ENCODE assay signal across 9 cellular contexts in genomic region chr5:125277494-125278154, GRCh38.
DNase-seq lines count a peak whose midpoint lies in the region; ATAC-seq and TF ChIP-seq lines count a peak whose summit lies in the region.
"Had no signal": no experiment of that assay in that cellular context is flagged by ENCODE, and none has a peak within 500 bp of the region (broad histone marks: within the 10 kb centered on the region; RNA-seq: fewer than 3 reads in every experiment).

No MANE protein-coding gene starts in this region.

- no peak overlapping the region for H3K27ac ChIP-seq in gastroesophageal sphincter

- TF ChIP-seq EP300 in gastroesophageal sphincter (IDR thresholded peaks at IDR 0.05): no peak

- H3K4me3 ChIP-seq in fibroblast of pulmonary artery (replicated peaks; ENCODE audit: low read depth, low read length): no peak overlapping the region
- no peak overlapping the region for H3K4me3 ChIP-seq in retinal pigment epithelial cell (ENCODE audit: low read length)
- no peak overlapping the region for H3K4me3 ChIP-seq in gastroesophageal sphincter

- ATAC-seq in gastroesophageal sphincter (no peak), HG03095 (IDR thresholded peaks at IDR 0.05; ENCODE audit: unreplicated experiment) (no peak)

- WGBS in gastroesophageal sphincter (ENCODE audit: low coverage in 1 of 2), 2 donors: 68 to 80% methylated on average over 3 of the region's 3 CpGs

- no peaks in the 10 kb centered on the region for H3K27me3 ChIP-seq in gastroesophageal sphincter

- peaks cover 0 to 27% (median 0%) of the 10 kb centered on the region in 3 donors for H3K4me1 ChIP-seq in gastroesophageal sphincter

- intact Hi-C loops in posterior vena cava (cut with DNase I): no loop called here

- DNase-seq in GM03348 (ENCODE audit: low spot score) (peak; percentile 63), RPMI7951 (ENCODE audit: low read depth) (peak; percentile 90), fibroblast of pulmonary artery (ENCODE audit: low read depth) (peak; percentile 85), retinal pigment epithelial cell (ENCODE audit: low read depth) (peak; percentile 91), posterior vena cava (ENCODE audit: low spot score) (no peak)
- DNase-seq in activated T-cell treated with anti-CD3 and anti-CD28 coated beads, Interleukin-2, amount 50 U/mL, for 48 hours: no peak
- DNase-seq: NCI-H510A treated with DMSO at 0.1 percent for 48 hours had no signal

- no peaks in the 10 kb centered on the region for H3K36me3 ChIP-seq in gastroesophageal sphincter

- no peaks in the 10 kb centered on the region for H3K9me3 ChIP-seq in gastroesophageal sphincter

- TF ChIP-seq POLR2A in gastroesophageal sphincter (IDR thresholded peaks at IDR 0.05): no peak

- TF ChIP-seq CTCF in fibroblast of pulmonary artery (IDR thresholded peaks at IDR 0.05; ENCODE audit: low read length, missing control alignments): no peak
- no peak for TF ChIP-seq CTCF in retinal pigment epithelial cell (conservative IDR thresholded peaks at IDR 0.05; ENCODE audit: low read depth, low read length)
- no peak for TF ChIP-seq CTCF in gastroesophageal sphincter (IDR thresholded peaks at IDR 0.05)

Comparison
In these comparisons a context has a peak if more than half of its experiments do, and no peak if none do; other contexts are left out.
1. DNase-seq: peak in GM03348 (single experiment), RPMI7951 (single experiment), fibroblast of pulmonary artery (single experiment) and retinal pigment epithelial cell (single experiment); none in posterior vena cava (single experiment) and activated T-cell treated with anti-CD3 and anti-CD28 coated beads, Interleukin-2, amount 50 U/mL, for 48 hours (0 of 2).